In genomic region chr13:31772231-31772630, GRCh38 we compare ENCODE assay signal across 18 cellular contexts. TPM values are rescaled to one million over a fixed set of nuclear protein-coding genes. Genes with fewer than 3 reads are reported as not detected.
DNase-seq lines count a peak whose midpoint lies in the region; TF ChIP-seq lines count a peak whose summit lies in the region.
"Had no signal": no experiment of that assay in that cellular context is flagged by ENCODE, and none has a peak within 500 bp of the region (broad histone marks: within the 10 kb centered on the region; RNA-seq: fewer than 3 reads in every experiment).

No MANE protein-coding gene starts in this region.

- H3K4me3 ChIP-seq in MG63 (no peak overlapping the region), osteoblast (ENCODE audit: insufficient read depth, low read length) (no peak overlapping the region), OCI-LY7 (ENCODE audit: low read depth, low read length, poor library complexity, severe bottlenecking) (no peak overlapping the region)
- H3K4me3 ChIP-seq: K562 had no signal

- no peaks in the 10 kb centered on the region for H3K36me3 ChIP-seq in MG63
- H3K36me3 ChIP-seq in osteoblast (ENCODE audit: insufficient read depth, low read length) = no peaks in the 10 kb centered on the region
- H3K36me3 ChIP-seq in OCI-LY7 (ENCODE audit: insufficient read depth, low read length) = no peaks in the 10 kb centered on the region

- TF ChIP-seq CTCF in osteoblast (IDR thresholded peaks at IDR 0.05; ENCODE audit: extremely low read depth, low read depth, low read length) (no peak), OCI-LY7 (conservative IDR thresholded peaks at IDR 0.05; ENCODE audit: low read length) (no peak)

- no peak overlapping the region for H3K4me2 ChIP-seq in osteoblast (ENCODE audit: insufficient read depth, low read length)
- no peak overlapping the region for H3K4me2 ChIP-seq in OCI-LY7 (ENCODE audit: low read length)

- H3K27ac ChIP-seq in osteoblast (ENCODE audit: low read depth, low read length) (peak overlapping the region; percentile 99), OCI-LY7 (ENCODE audit: low read depth, low read length, poor library complexity, severe bottlenecking) (no peak overlapping the region)

- H3K79me2 ChIP-seq in osteoblast (ENCODE audit: insufficient read depth, low read length) = no peaks in the 10 kb centered on the region
- H3K79me2 ChIP-seq in OCI-LY7 (ENCODE audit: insufficient read depth, low read depth, low read length) = no peaks in the 10 kb centered on the region

- H3K9me2 ChIP-seq in OCI-LY7 (ENCODE audit: insufficient read depth, low read length) = no peaks in the 10 kb centered on the region

- no TSS peak for BruUV-seq in OCI-LY7 (replicated peaks; lab: Mats Ljungman, UMichigan)

- CTCF ChIA-PET in OCI-LY7 (lab: Charles Lee; ENCODE audit: unreplicated experiment) = no interaction called here

- H3K27me3 ChIP-seq in MG63 (no peaks in the 10 kb centered on the region), osteoblast (ENCODE audit: insufficient read depth, low read length) (no peaks in the 10 kb centered on the region)

- peaks cover 71% of the 10 kb centered on the region for H3K4me1 ChIP-seq in osteoblast (ENCODE audit: insufficient read depth, low read length)
- no peaks in the 10 kb centered on the region for H3K4me1 ChIP-seq in OCI-LY7 (ENCODE audit: insufficient read depth, low read length, poor library complexity, severe bottlenecking)

- H4K20me1 ChIP-seq in osteoblast (ENCODE audit: insufficient read depth, low read length) (no peaks in the 10 kb centered on the region), OCI-LY7 (ENCODE audit: insufficient read depth, low read length) (no peaks in the 10 kb centered on the region)

- intact Hi-C loops in OCI-LY7 (cut with micrococcal nuclease; ENCODE audit: unreplicated experiment) = no loop called here

- POLR2A ChIA-PET in OCI-LY7 (lab: Charles Lee) = no interaction called here

- H3K9me3 ChIP-seq in MG63 (no peaks in the 10 kb centered on the region), osteoblast (ENCODE audit: low read depth, low read length) (no peaks in the 10 kb centered on the region), OCI-LY7 (ENCODE audit: low read length) (no peaks in the 10 kb centered on the region)

- peak overlapping the region; percentile 7 for H2AFZ ChIP-seq in osteoblast (ENCODE audit: low read length)
- no peak overlapping the region for H2AFZ ChIP-seq in OCI-LY7 (ENCODE audit: low read length)

- DNase-seq in EL (peak; percentile 15), MG63 (peak; percentile 40), osteoblast (ENCODE audit: insufficient read length, low spot score, missing footprints) (no peak), OCI-LY7 (ENCODE audit: low spot score) (no peak), NCI-H2107 treated with DMSO at 0.1 percent for 48 hours (lab: John Stamatoyannopoulos, UW; ENCODE audit: unreplicated experiment) (no peak), HCEC 1CT (no peak), NOMO-1 (lab: John Stamatoyannopoulos, UW; ENCODE audit: unreplicated experiment in 2 of 2) (no peak)
- DNase-seq: C1 segment of cervical spinal cord; Calu3; CD4-positive, alpha-beta T cell; DMS 273 treated with DMSO at 0.1 percent for 48 hours; GOT3; H9; HFFc6 had no signal

RNA-seq across cellular contexts. Expression of gene RXFP2, which starts 32.9 kb away (rescaled TPM):
- 1.9 and 6.6 TPM in 2 replicates for total RNA-seq in MG63 (2014; rRNA removed; shearing (Covaris generic); ENCODE audit: low replicate concordance)
- total RNA-seq in osteoblast (not detected in 2 replicates), OCI-LY7 (2022) (not detected in 2 replicates)
- total RNA-seq in OCI-LY7 (2014; rRNA removed; shearing (Covaris generic)) = not detected in 2 replicates
- total RNA-seq: A172; B cell; Calu3; CD4-positive, alpha-beta T cell; Daoy; H9; HFFc6; K562 had no signal

Comparison
In these comparisons a context has a peak if more than half of its experiments do, and no peak if none do; other contexts are left out.
1. DNase-seq: peak in EL (single experiment) and MG63 (single experiment); none in osteoblast (single experiment), OCI-LY7 (single experiment), NCI-H2107 treated with DMSO at 0.1 percent for 48 hours (single experiment), HCEC 1CT (single experiment) and NOMO-1 (0 of 2).